ENCODE assay signal across 8 cellular contexts in genomic region chr13:75326173-75327131, GRCh38.
DNase-seq lines count a peak whose midpoint lies in the region; ATAC-seq and TF ChIP-seq lines count a peak whose summit lies in the region.

No MANE protein-coding gene starts in this region.

- DNase-seq in Right ventricle myocardium inferior (ENCODE audit: missing footprints) (no peak), cardiac septum (ENCODE audit: low spot score) (no peak), fibroblast of peridontal ligament (ENCODE audit: extremely low read depth) (peak; percentile 33), dorsolateral prefrontal cortex (no peak), GM03348 (ENCODE audit: low spot score) (no peak)
- DNase-seq in activated CD8-positive, alpha-beta T cell treated with anti-CD3 and anti-CD28 coated beads, Interleukin-2, amount 10 ng/mL, durations not matched to agents 7 days and 5 days = peak; percentile 70
- peak; percentile 33 for DNase-seq in stimulated activated CD4-positive, alpha-beta T cell treated with anti-CD3 and anti-CD28 coated beads, Interleukin-2, amount 100 ng/mL, for 4 hours (ENCODE audit: low read depth)

- POLR2A ChIA-PET in activated CD8-positive, alpha-beta T cell treated with anti-CD3 and anti-CD28 coated beads, Interleukin-2, amount 10 ng/mL, durations not matched to agents 7 days and 5 days (lab: Charles Lee) = interaction anchor here (0.7 to 2.9 kb wide), 20 partner anchors 10 to 1194 kb away, joined by 3 to 72 read pairs (median 4); partner anchors contain the start of gene COMMD6

- H3K27ac ChIP-seq in dorsolateral prefrontal cortex = peak overlapping the region in 5 of 59 donors; percentile 2 to 33 (median 12)

- intact Hi-C loops in Right ventricle myocardium inferior (cut with DNase I) = no loop called here
- intact Hi-C loops in cardiac septum (cut with DNase I) = no loop called here
- intact Hi-C loops in dorsolateral prefrontal cortex (cut with DNase I) = no loop called here

- no peaks in the 10 kb centered on the region for H3K27me3 ChIP-seq in dorsolateral prefrontal cortex

- H3K27ac Mint-ChIP-seq in activated CD8-positive, alpha-beta T cell treated with anti-CD3 and anti-CD28 coated beads, Interleukin-2, amount 10 ng/mL, durations not matched to agents 7 days and 5 days = peak overlapping the region; percentile 98

- H3K27me3 Mint-ChIP-seq in activated CD8-positive, alpha-beta T cell treated with anti-CD3 and anti-CD28 coated beads, Interleukin-2, amount 10 ng/mL, durations not matched to agents 7 days and 5 days (ENCODE audit: low read depth) = no peaks in the 10 kb centered on the region

- TF ChIP-seq CTCF in dorsolateral prefrontal cortex (IDR thresholded peaks at IDR 0.05 in 54 of 56, conservative IDR thresholded peaks at IDR 0.05 in 2 of 56; ENCODE audit: low read depth in 1 of 56, partially characterized antibody in 56 of 56) = no peak

- H3K4me3 ChIP-seq in dorsolateral prefrontal cortex = no peak overlapping the region

- H3K4me1 Mint-ChIP-seq in activated CD8-positive, alpha-beta T cell treated with anti-CD3 and anti-CD28 coated beads, Interleukin-2, amount 10 ng/mL, durations not matched to agents 7 days and 5 days (ENCODE audit: low read depth) = peaks cover 45% of the 10 kb centered on the region

- H3K36me3 Mint-ChIP-seq in activated CD8-positive, alpha-beta T cell treated with anti-CD3 and anti-CD28 coated beads, Interleukin-2, amount 10 ng/mL, durations not matched to agents 7 days and 5 days (ENCODE audit: low read depth) = peaks cover 3% of the 10 kb centered on the region

- CTCF ChIA-PET in activated CD8-positive, alpha-beta T cell treated with anti-CD3 and anti-CD28 coated beads, Interleukin-2, amount 10 ng/mL, durations not matched to agents 7 days and 5 days (lab: Charles Lee) = interaction anchor here (0.7 to 2.8 kb wide), 23 partner anchors 9 to 1038 kb away, joined by 3 to 28 read pairs (median 4); partner anchors contain the start of gene TBC1D4

- H3K4me3 Mint-ChIP-seq in activated CD8-positive, alpha-beta T cell treated with anti-CD3 and anti-CD28 coated beads, Interleukin-2, amount 10 ng/mL, durations not matched to agents 7 days and 5 days = peak overlapping the region; percentile 89

- H3K9me3 Mint-ChIP-seq in activated CD8-positive, alpha-beta T cell treated with anti-CD3 and anti-CD28 coated beads, Interleukin-2, amount 10 ng/mL, durations not matched to agents 7 days and 5 days (ENCODE audit: insufficient read depth) = no peaks in the 10 kb centered on the region

- ATAC-seq in Right ventricle myocardium inferior (peak; percentile 78), HG03460 (IDR thresholded peaks at IDR 0.05; ENCODE audit: unreplicated experiment) (peak; percentile 96)
- peak; percentile 90 for ATAC-seq in activated CD8-positive, alpha-beta T cell treated with anti-CD3 and anti-CD28 coated beads, Interleukin-2, amount 10 ng/mL, durations not matched to agents 7 days and 5 days

Comparison
In these comparisons a context has a peak if more than half of its experiments do, and no peak if none do; other contexts are left out.
1. DNase-seq: peak in activated CD8-positive, alpha-beta T cell treated with anti-CD3 and anti-CD28 coated beads, Interleukin-2, amount 10 ng/mL, durations not matched to agents 7 days and 5 days (single experiment), fibroblast of peridontal ligament (single experiment) and stimulated activated CD4-positive, alpha-beta T cell treated with anti-CD3 and anti-CD28 coated beads, Interleukin-2, amount 100 ng/mL, for 4 hours (single experiment); none in Right ventricle myocardium inferior (single experiment), cardiac septum (single experiment), dorsolateral prefrontal cortex (0 of 10) and GM03348 (single experiment).
2. Peak in every context shown above with its lines, with median percentiles within 50 percentile points of each other: ATAC-seq.